ENCODE assay signal across 13 cellular contexts in genomic region chr5:67774153-67774552, GRCh38.
DNase-seq lines count a peak whose midpoint lies in the region; ATAC-seq and TF ChIP-seq lines count a peak whose summit lies in the region.
"Had no signal": no experiment of that assay in that cellular context is flagged by ENCODE, and none has a peak within 500 bp of the region (broad histone marks: within the 10 kb centered on the region; RNA-seq: fewer than 3 reads in every experiment).

No MANE protein-coding gene starts in this region.

- H3K27ac ChIP-seq in GM23248: peak overlapping the region; percentile 41
- peak overlapping the region; percentile 35 to 74 for H3K27ac ChIP-seq in right atrium auricular region
- H3K27ac ChIP-seq in gastrocnemius medialis: peak overlapping the region; percentile 64 to 82 (median 76)
- no peak overlapping the region for H3K27ac ChIP-seq in adrenal gland
- no peak overlapping the region for H3K27ac ChIP-seq in RWPE1
- H3K27ac ChIP-seq: BLaER1 had no signal

- no peaks in the 10 kb centered on the region for H3K36me3 ChIP-seq in GM23248 (ENCODE audit: low read depth)
- no peaks in the 10 kb centered on the region for H3K36me3 ChIP-seq in right atrium auricular region
- H3K36me3 ChIP-seq in gastrocnemius medialis: no peaks in the 10 kb centered on the region
- H3K36me3 ChIP-seq in adrenal gland (replicated peaks in 1 of 2): no peaks in the 10 kb centered on the region
- H3K36me3 ChIP-seq: BLaER1 had no signal

- H3K27ac Mint-ChIP-seq in MCF 10A (ENCODE audit: low read depth, unreplicated experiment): peak overlapping the region; percentile 76
- H3K27ac Mint-ChIP-seq: natural killer cell treated with Interleukin-12 subunit alpha and Interleukin-12 subunit beta and Interleukin-15 and Interleukin-18, amount 100 ng/mL, for 72 hours had no signal

- in situ Hi-C loops in GM23248 (cut with MboI): no loop called here
- in situ Hi-C loops in gastrocnemius medialis (cut with MboI; ENCODE audit: low sequenced_read_pairs in 4 of 4): no loop called here
- in situ Hi-C loops in G401 (cut with HindIII; ENCODE audit: low sequenced_read_pairs): no loop called here

- no peak overlapping the region for H3K9ac ChIP-seq in GM23248
- H3K9ac ChIP-seq: BLaER1 had no signal

- H3K4me1 ChIP-seq in GM23248 (ENCODE audit: insufficient read depth) (peaks cover 26% of the 10 kb centered on the region), right atrium auricular region (peaks cover 0 to 6% of the 10 kb centered on the region in 2 donors), gastrocnemius medialis (peaks cover 30 to 32% of the 10 kb centered on the region in 2 donors), adrenal gland (replicated peaks in 1 of 2) (no peaks in the 10 kb centered on the region)
- H3K4me1 ChIP-seq: BLaER1 had no signal

- no peak overlapping the region for H3K4me3 Mint-ChIP-seq in MCF 10A (ENCODE audit: unreplicated experiment)
- H3K4me3 Mint-ChIP-seq: natural killer cell treated with Interleukin-12 subunit alpha and Interleukin-12 subunit beta and Interleukin-15 and Interleukin-18, amount 100 ng/mL, for 72 hours had no signal

- H3K79me2 ChIP-seq in GM23248 (ENCODE audit: insufficient read depth): no peaks in the 10 kb centered on the region

- no peaks in the 10 kb centered on the region; the same call in 1 of the 2 replicates for H3K9me2 ChIP-seq in GM23248 (ENCODE audit: insufficient read depth)

- ATAC-seq in gastrocnemius medialis: peak; percentile 60 to 73
- ATAC-seq: natural killer cell treated with Interleukin-12 subunit alpha and Interleukin-12 subunit beta and Interleukin-15 and Interleukin-18, amount 100 ng/mL, for 72 hours had no signal

- POLR2A ChIA-PET in MCF 10A (lab: Yijun Ruan, JAX) (interaction anchor here (0.5 to 0.7 kb wide), 3 partner anchors 441 to 496 kb away, joined by 3 to 4 read pairs (median 3); partner anchors contain the start of gene PIK3R1), RWPE1 (lab: Yijun Ruan, JAX; ENCODE audit: low non-redundant PET) (no interaction called here)

- CTCF ChIA-PET in MCF 10A (lab: Yijun Ruan, JAX): interaction anchor here (0.9 kb wide), 1 partner anchor 15 kb away, joined by 3 read pairs; no protein-coding TSS in a partner anchor
- CTCF ChIA-PET in RWPE1 (lab: Yijun Ruan, JAX): no interaction called here

- H3K9me3 ChIP-seq in GM23248 (ENCODE audit: low read depth): no peaks in the 10 kb centered on the region
- H3K9me3 ChIP-seq in right atrium auricular region: no peaks in the 10 kb centered on the region
- H3K9me3 ChIP-seq in gastrocnemius medialis: no peaks in the 10 kb centered on the region
- no peaks in the 10 kb centered on the region for H3K9me3 ChIP-seq in adrenal gland (replicated peaks in 1 of 3)
- H3K9me3 ChIP-seq: BLaER1 had no signal

- TF ChIP-seq CTCF in MCF 10A (IDR thresholded peaks at IDR 0.05; ENCODE audit: unreplicated experiment) (no peak), right atrium auricular region (IDR thresholded peaks at IDR 0.05) (no peak), gastrocnemius medialis (IDR thresholded peaks at IDR 0.05 in 4 of 5, conservative IDR thresholded peaks at IDR 0.05 in 1 of 5) (no peak), adrenal gland (IDR thresholded peaks at IDR 0.05) (no peak), RWPE1 (conservative IDR thresholded peaks at IDR 0.05; ENCODE audit: low read depth) (no peak)

- no peaks in the 10 kb centered on the region for H3K36me3 Mint-ChIP-seq in MCF 10A (ENCODE audit: insufficient read depth, unreplicated experiment)
- H3K36me3 Mint-ChIP-seq: natural killer cell treated with Interleukin-12 subunit alpha and Interleukin-12 subunit beta and Interleukin-15 and Interleukin-18, amount 100 ng/mL, for 72 hours had no signal

- H2AFZ ChIP-seq in GM23248: peak overlapping the region; percentile 19; the same call in 1 of the 2 replicates

- WGBS in GM23248 (ENCODE audit: low coverage in 1 of 2, low lambda C conversion rate in 2 of 2, missing lambda C conversion rate in 2 of 2), 2 experiments: 5 to 14% methylated on average over 2 of the region's 2 CpGs
- 66 to 79% (median 66%) methylated on average over 2 of the region's 2 CpGs for WGBS in adrenal gland, 4 donors

- H3K4me1 Mint-ChIP-seq in MCF 10A (ENCODE audit: insufficient read depth, unreplicated experiment): peaks cover 47% of the 10 kb centered on the region

- intact Hi-C loops in MCF 10A (cut with micrococcal nuclease) (no loop called here), gastrocnemius medialis (cut with DNase I; ENCODE audit: low total_unique reads) (loop anchor here (2.0 to 5.0 kb wide), 4 partner anchors 33 to 297 kb away; no protein-coding TSS in a partner anchor), adrenal gland (cut with DNase I) (no loop called here)

- DNase-seq in GM23248 (peak; percentile 65), MCF 10A (ENCODE audit: unreplicated experiment) (peak; percentile 71), right atrium auricular region (ENCODE audit: low spot score) (peak; percentile 63), gastrocnemius medialis (peak in 1 of 2 donors; percentile 52), adrenal gland (no peak), iPS-NIHi11 (ENCODE audit: low spot score) (no peak), G401 (ENCODE audit: low spot score) (no peak), RWPE1 (ENCODE audit: low spot score) (no peak)
- DNase-seq: DMS79 treated with DMSO at 0.1 percent for 48 hours, NCI-H1105 treated with DMSO at 0.1 percent for 48 hours, NCI-H510A treated with DMSO at 0.1 percent for 48 hours had no signal

- H3K27me3 ChIP-seq in GM23248 (replicated peaks; ENCODE audit: insufficient read depth): no peaks in the 10 kb centered on the region
- no peaks in the 10 kb centered on the region for H3K27me3 ChIP-seq in right atrium auricular region
- H3K27me3 ChIP-seq in gastrocnemius medialis: no peaks in the 10 kb centered on the region
- H3K27me3 ChIP-seq in adrenal gland: no peaks in the 10 kb centered on the region
- H3K27me3 ChIP-seq: BLaER1 had no signal

- H4K20me1 ChIP-seq in GM23248 (ENCODE audit: insufficient read depth): no peaks in the 10 kb centered on the region
- H4K20me1 ChIP-seq: BLaER1 had no signal

- H3K27me3 Mint-ChIP-seq in MCF 10A (ENCODE audit: insufficient read depth, unreplicated experiment): no peaks in the 10 kb centered on the region

- TF ChIP-seq POLR2A in gastrocnemius medialis (IDR thresholded peaks at IDR 0.05) (no peak), adrenal gland (IDR thresholded peaks at IDR 0.05) (no peak)

- H3K4me3 ChIP-seq in GM23248: no peak overlapping the region
- H3K4me3 ChIP-seq in right atrium auricular region: no peak overlapping the region
- no peak overlapping the region for H3K4me3 ChIP-seq in gastrocnemius medialis
- no peak overlapping the region for H3K4me3 ChIP-seq in adrenal gland
- H3K4me3 ChIP-seq: BLaER1 had no signal

- no TSS peak for BruUV-seq in MCF 10A (replicated peaks; lab: Mats Ljungman, UMichigan)

- H3K9me3 Mint-ChIP-seq in MCF 10A (ENCODE audit: unreplicated experiment): peaks cover 6% of the 10 kb centered on the region

- H3F3A ChIP-seq in GM23248 (ENCODE audit: insufficient read depth): peaks cover 13% of the 10 kb centered on the region; the same call in 1 of the 2 replicates

- peak overlapping the region; percentile 55 for H3K4me2 ChIP-seq in GM23248 (ENCODE audit: unreplicated experiment)
- H3K4me2 ChIP-seq: BLaER1 had no signal

Comparison
In these comparisons a context has a peak if more than half of its experiments do, and no peak if none do; other contexts are left out.
1. DNase-seq: peak in GM23248 (single experiment), MCF 10A (single experiment) and right atrium auricular region (single experiment); none in adrenal gland (0 of 7), iPS-NIHi11 (single experiment), G401 (single experiment) and RWPE1 (single experiment).
2. H3K27ac ChIP-seq: peak in GM23248 (single experiment), right atrium auricular region (2 of 2) and gastrocnemius medialis (4 of 4); none in adrenal gland (0 of 5) and RWPE1 (single experiment).